Comparison of ENCODE assay signal across 1 cellular context in genomic region chr7:155809947-155810606, GRCh38.
TF ChIP-seq lines count a peak whose summit lies in the region.

No MANE protein-coding gene starts in this region.

TF ChIP-seq in neural cell, 6 proteins besides CTCF, POLR2A, EP300 and RAD21 (continued from another document):
- TF ChIP-seq REST (IDR thresholded peaks at IDR 0.05; ENCODE audit: borderline replicate concordance) (no peak), POLR2AphosphoS5 (IDR thresholded peaks at IDR 0.05) (no peak), MXI1 (conservative IDR thresholded peaks at IDR 0.05; ENCODE audit: poor library complexity, severe bottlenecking) (no peak)
